In genomic region chr19:17214531-17215124, GRCh38 we compare ENCODE assay signal across 8 cellular contexts. TPM values are rescaled to one million over a fixed set of nuclear protein-coding genes. Genes with fewer than 3 reads are reported as not detected.
DNase-seq lines count a peak whose midpoint lies in the region; TF ChIP-seq lines count a peak whose summit lies in the region.

No MANE protein-coding gene starts in this region.

- H3K4me1 ChIP-seq in A673 (ENCODE audit: insufficient read depth, low read length, poor library complexity, severe bottlenecking) (peaks cover 13% of the 10 kb centered on the region), mesodermal cell (ENCODE audit: control insufficient read depth, insufficient read depth, low read length, poor library complexity, severe bottlenecking) (peaks cover 5% of the 10 kb centered on the region)

- in situ Hi-C loops in brain microvascular endothelial cell (cut with HindIII; ENCODE audit: low pct_ligation_motif_present, low sequenced_read_pairs): no loop called here

- H3K27me3 ChIP-seq in A673 (replicated peaks; ENCODE audit: insufficient read depth, low read depth, low read length, poor library complexity) (no peaks in the 10 kb centered on the region), HL-60 (ENCODE audit: insufficient read depth, poor library complexity, severe bottlenecking) (no peaks in the 10 kb centered on the region), brain microvascular endothelial cell (replicated peaks) (no peaks in the 10 kb centered on the region)

- intact Hi-C loops in A673 (cut with micrococcal nuclease; ENCODE audit: unreplicated experiment): no loop called here

- 38 to 50% methylated on average over 7 to 15 of the region's 16 CpGs for WGBS in mesodermal cell (ENCODE audit: insufficient coverage in 2 of 2), 2 experiments

- TF ChIP-seq CTCF in A673 (conservative IDR thresholded peaks at IDR 0.05; ENCODE audit: low read depth, low read length): no peak
- no peak for TF ChIP-seq CTCF in HL-60 (IDR thresholded peaks at IDR 0.05; ENCODE audit: insufficient read depth, low read length)
- no peak for TF ChIP-seq CTCF in brain microvascular endothelial cell (IDR thresholded peaks at IDR 0.05; ENCODE audit: low read depth, low read length, missing control alignments)

- H3K27ac ChIP-seq in A673 (ENCODE audit: low read depth, low read length, poor library complexity, severe bottlenecking): peak overlapping the region; percentile 96
- peak overlapping the region; percentile 94 for H3K27ac ChIP-seq in HL-60 (replicated peaks)
- peak overlapping the region; percentile 95 for H3K27ac ChIP-seq in brain microvascular endothelial cell
- peak overlapping the region; percentile 94 for H3K27ac ChIP-seq in mesodermal cell (ENCODE audit: low read depth, low read length, severe bottlenecking)

- DNase-seq in A673 (ENCODE audit: low spot score): no peak
- no peak for DNase-seq in HL-60 (ENCODE audit: low read depth in 1 of 2, low spot score in 1 of 2)
- DNase-seq in brain microvascular endothelial cell: no peak
- no peak for DNase-seq in stimulated activated CD4-positive, alpha-beta T cell treated with anti-CD3 and anti-CD28 coated beads, Interleukin-15, amount 100 ng/mL, for 24 hours
- DNase-seq in NCI-H1417 (lab: John Stamatoyannopoulos, UW): no peak
- DNase-seq in hepatic stellate cell (ENCODE audit: low spot score): no peak
- no peak for DNase-seq in activated CD4-positive, alpha-beta T cell treated with anti-CD3 and anti-CD28 coated beads for 4 hours

- TSS peak; percentile 98 for BruUV-seq in A673 (replicated peaks; lab: Mats Ljungman, UMichigan)

- H3K4me3 ChIP-seq in A673 (ENCODE audit: low read depth, low read length, poor library complexity, severe bottlenecking) (peak overlapping the region; percentile 66), HL-60 (replicated peaks; ENCODE audit: insufficient read depth, low read length) (peak overlapping the region; percentile 52), brain microvascular endothelial cell (ENCODE audit: low read depth, low read length) (peak overlapping the region; percentile 75), mesodermal cell (ENCODE audit: extremely low read depth, insufficient read depth, low read length, poor library complexity, severe bottlenecking) (peak overlapping the region; percentile 54)

- POLR2A ChIA-PET in A673 (lab: Charles Lee; ENCODE audit: low non-redundant PET): no interaction called here

- CTCF ChIA-PET in A673 (lab: Charles Lee): no interaction called here

- H3K9me3 ChIP-seq in A673 (ENCODE audit: low read depth, low read length, poor library complexity, severe bottlenecking) (no peaks in the 10 kb centered on the region), mesodermal cell (ENCODE audit: control insufficient read depth, low read length) (no peaks in the 10 kb centered on the region)

- peaks cover 16% of the 10 kb centered on the region for H3K36me3 ChIP-seq in A673 (ENCODE audit: insufficient read depth, low read length, poor library complexity, severe bottlenecking)
- H3K36me3 ChIP-seq in brain microvascular endothelial cell (replicated peaks): peaks cover 48% of the 10 kb centered on the region
- peaks cover 55% of the 10 kb centered on the region for H3K36me3 ChIP-seq in mesodermal cell (ENCODE audit: control insufficient read depth, insufficient read depth, low read length)

RNA-seq across cellular contexts. Expression of gene USE1, which starts 0.5 kb away (rescaled TPM):
- total RNA-seq in A673 (2021): 32.1 and 33.2 TPM in 2 replicates
- 16.8 TPM for polyA plus RNA-seq in mesodermal cell (2013, experiment 1 of 2)
- 20.5 TPM for polyA plus RNA-seq in mesodermal cell (2013, experiment 2 of 2)

RNA-seq across cellular contexts. Expression of gene OCEL1, which starts 11.4 kb away (rescaled TPM):
- 8.2 and 14.8 TPM in 2 replicates for total RNA-seq in A673 (2021)
- polyA plus RNA-seq in mesodermal cell (2013, experiment 1 of 2): 26.5 TPM
- 18.5 TPM for polyA plus RNA-seq in mesodermal cell (2013, experiment 2 of 2)

RNA-seq across cellular contexts. Expression of gene NR2F6, which starts 31.1 kb away (rescaled TPM):
- 26.3 and 32.9 TPM in 2 replicates for total RNA-seq in A673 (2021)
- polyA plus RNA-seq in mesodermal cell (2013, experiment 1 of 2): 64.2 TPM
- polyA plus RNA-seq in mesodermal cell (2013, experiment 2 of 2): 54.9 TPM

RNA-seq across cellular contexts. Expression of gene USHBP1, which starts 49.9 kb away (rescaled TPM):
- total RNA-seq in A673 (2021): 0.61 TPM in 1 of 2 replicates, not detected in the other
- polyA plus RNA-seq in mesodermal cell (2013, experiment 1 of 2): 9.3 TPM
- polyA plus RNA-seq in mesodermal cell (2013, experiment 2 of 2): 6.2 TPM

RNA-seq across cellular contexts. Expression of gene BABAM1, which starts 52.6 kb away (rescaled TPM):
- total RNA-seq in A673 (2021): 136 and 147 TPM in 2 replicates
- polyA plus RNA-seq in mesodermal cell (2013, experiment 1 of 2): 115 TPM
- 101 TPM for polyA plus RNA-seq in mesodermal cell (2013, experiment 2 of 2)
